Comparison of ENCODE assay signal across 8 cellular contexts in genomic region chr7:151086802-151087246, GRCh38. TPM values are rescaled to one million over a fixed set of nuclear protein-coding genes. Genes with fewer than 3 reads are reported as not detected.
A peak's percentile ranks its signal among the peaks of the same experiment; 100 is the strongest.
DNase-seq lines count a peak whose midpoint lies in the region; ATAC-seq and TF ChIP-seq lines count a peak whose summit lies in the region.

No MANE protein-coding gene starts in this region.

- H2AFZ ChIP-seq in OCI-LY1 (ENCODE audit: low read length) (no peak overlapping the region), mammary epithelial cell (ENCODE audit: low read depth, low read length) (peak overlapping the region; percentile 74)

- in situ Hi-C loops in mammary epithelial cell (cut with MboI; ENCODE audit: low sequenced_read_pairs in 2 of 2) = no loop called here

- H3K9me3 ChIP-seq in OCI-LY1 (ENCODE audit: low read length) (no peaks in the 10 kb centered on the region), mammary epithelial cell (replicated peaks; ENCODE audit: insufficient read depth, low read length) (no peaks in the 10 kb centered on the region)

- DNase-seq in NCI-H146 (lab: John Stamatoyannopoulos, UW) (peak; percentile 52), NCI-H146 treated with DMSO at 0.1 percent for 48 hours (lab: John Stamatoyannopoulos, UW; ENCODE audit: unreplicated experiment) (no peak), mammary epithelial cell (peak; percentile 35), medulla oblongata (ENCODE audit: extremely low spot score) (peak; percentile 17), NOMO-1 (lab: John Stamatoyannopoulos, UW; ENCODE audit: unreplicated experiment in 2 of 2) (no peak)

- CTCF ChIA-PET in mammary epithelial cell (lab: Charles Lee; ENCODE audit: low non-redundant PET) = no interaction called here

- H3K79me2 ChIP-seq in OCI-LY1 (ENCODE audit: insufficient read depth, low read length) (no peaks in the 10 kb centered on the region), mammary epithelial cell (ENCODE audit: insufficient read depth, low read length) (peaks cover 63% of the 10 kb centered on the region)

- H3K27me3 ChIP-seq in OCI-LY1 (ENCODE audit: insufficient read depth, low read length) (peaks cover 16% of the 10 kb centered on the region), mammary epithelial cell (ENCODE audit: insufficient read depth, low read length) (no peaks in the 10 kb centered on the region)

- H3K9me2 ChIP-seq in OCI-LY1 (ENCODE audit: low read depth, low read length) = no peaks in the 10 kb centered on the region

- no peaks in the 10 kb centered on the region for H3K36me3 ChIP-seq in OCI-LY1 (ENCODE audit: insufficient read depth, low read length)
- H3K36me3 ChIP-seq in mammary epithelial cell (ENCODE audit: insufficient read depth, low read length) = no peaks in the 10 kb centered on the region

- H4K20me1 ChIP-seq in OCI-LY1 (ENCODE audit: insufficient read depth, low read length) = no peaks in the 10 kb centered on the region
- no peaks in the 10 kb centered on the region for H4K20me1 ChIP-seq in mammary epithelial cell (ENCODE audit: insufficient read depth, low read length)

- 4% methylated on average over 11 of the region's 56 CpGs for WGBS in mammary epithelial cell (ENCODE audit: low coverage, missing lambda C conversion rate)

- H3K4me3 ChIP-seq in OCI-LY1 (ENCODE audit: low read depth, low read length, poor library complexity, severe bottlenecking) (peak overlapping the region; percentile 57), mammary epithelial cell (replicated peaks in 1 of 3; ENCODE audit: insufficient read depth in 1 of 3, low read depth in 2 of 3, low read length in 3 of 3) (peak overlapping the region; percentile 85 to 93 (median 92))

- H3K9ac ChIP-seq in OCI-LY1 (ENCODE audit: low read length) = peak overlapping the region; percentile 29; the same call in 1 of the 2 replicates
- H3K9ac ChIP-seq in mammary epithelial cell (ENCODE audit: insufficient read depth, low read length) = peak overlapping the region; percentile 88

- H3K4me1 ChIP-seq in OCI-LY1 (ENCODE audit: insufficient read depth, low read length, severe bottlenecking) (peaks cover 32% of the 10 kb centered on the region), mammary epithelial cell (ENCODE audit: insufficient read depth, low read length) (peaks cover 42% of the 10 kb centered on the region)

- TF ChIP-seq CTCF in OCI-LY1 (IDR thresholded peaks at IDR 0.05; ENCODE audit: low read length) (no peak), mammary epithelial cell (conservative IDR thresholded peaks at IDR 0.05 in 1 of 2, IDR thresholded peaks at IDR 0.05 in 1 of 2; ENCODE audit: extremely low read depth in 1 of 2, insufficient read depth in 1 of 2, low read depth in 1 of 2, low read length in 2 of 2) (no peak)

- intact Hi-C loops in mammary epithelial cell (cut with micrococcal nuclease) = no loop called here

- peak overlapping the region; percentile 65 for H3K4me2 ChIP-seq in OCI-LY1 (ENCODE audit: low read length)
- H3K4me2 ChIP-seq in mammary epithelial cell (ENCODE audit: insufficient read depth, low read depth, low read length) = peak overlapping the region; percentile 100

- no peaks in the 10 kb centered on the region; the same call in none of the 2 replicates for H3F3A ChIP-seq in OCI-LY1 (ENCODE audit: insufficient read depth, low read length)

- no TSS peak for BruUV-seq in mammary epithelial cell (replicated peaks; lab: Mats Ljungman, UMichigan)

- H3K27ac ChIP-seq in OCI-LY1 (ENCODE audit: low read depth, low read length, poor library complexity, severe bottlenecking) = no peak overlapping the region
- H3K27ac ChIP-seq in mammary epithelial cell (ENCODE audit: insufficient read depth, low read depth, low read length) = peak overlapping the region; percentile 77
- peak overlapping the region; percentile 91 for H3K27ac ChIP-seq in temporal lobe (ENCODE audit: low read depth, low read length)

- no peak for ATAC-seq in HG03439 (IDR thresholded peaks at IDR 0.05; ENCODE audit: unreplicated experiment)

- dilution Hi-C loops in mammary epithelial cell (cut with HindIII; ENCODE audit: low sequenced_read_pairs) = loop anchor here (5.0 kb wide), 2 partner anchors 55 to 60 kb away; no protein-coding TSS in a partner anchor

RNA-seq across cellular contexts. Expression of gene AGAP3, which starts 0.5 kb away (rescaled TPM):
- 100 to 1,000 TPM; 118 to 163 TPM for total RNA-seq in mammary epithelial cell
- polyA plus RNA-seq in mammary epithelial cell = 91.6 TPM
- 114 TPM for polyA minus RNA-seq in mammary epithelial cell
- 65.9 TPM for total RNA-seq in temporal lobe

RNA-seq across cellular contexts. Expression of gene TMUB1, which starts 3.5 kb away (rescaled TPM):
- total RNA-seq in mammary epithelial cell (10 to 100 TPM; 16.8 to 38.1 TPM), temporal lobe (5.9 TPM)
- 28.4 TPM for polyA plus RNA-seq in mammary epithelial cell
- polyA minus RNA-seq in mammary epithelial cell = 14.4 TPM

RNA-seq across cellular contexts. Expression of gene FASTK, which starts 6.2 kb away (rescaled TPM):
- total RNA-seq in mammary epithelial cell (10 to 100 TPM; 49.7 to 68.8 TPM), temporal lobe (24.6 TPM)
- polyA plus RNA-seq in mammary epithelial cell = 52.4 TPM
- polyA minus RNA-seq in mammary epithelial cell = 51.5 TPM

RNA-seq across cellular contexts. Expression of gene SLC4A2, which starts 27.4 kb away (rescaled TPM):
- total RNA-seq in mammary epithelial cell (100 to 1,000 TPM in 1 of 2 donors, 10 to 100 TPM in 1; 46.5 to 138 TPM), temporal lobe (8.6 TPM)
- 57.9 TPM for polyA plus RNA-seq in mammary epithelial cell
- polyA minus RNA-seq in mammary epithelial cell = 150 TPM

RNA-seq across cellular contexts. Expression of gene CDK5, which starts 29.1 kb away (rescaled TPM):
- total RNA-seq in mammary epithelial cell = 10 to 100 TPM; 12.3 to 18.1 TPM
- 26.1 TPM for polyA plus RNA-seq in mammary epithelial cell
- polyA minus RNA-seq in mammary epithelial cell = 31.3 TPM
- 30.0 TPM for total RNA-seq in temporal lobe

Comparison
In these comparisons a context has a peak if more than half of its experiments do, and no peak if none do; other contexts are left out.
1. DNase-seq: peak in NCI-H146 (single experiment), mammary epithelial cell (single experiment) and medulla oblongata (single experiment); none in NCI-H146 treated with DMSO at 0.1 percent for 48 hours (single experiment) and NOMO-1 (0 of 2).